In genomic region chr4:105551968-105552746, GRCh38 we compare ENCODE assay signal across 1 cellular context.
TF ChIP-seq lines count a peak whose summit lies in the region.

Gene ARHGEF38, plus strand, starts transcription at chr4:105552620. Its CDS starts 146 bp downstream, at chr4:105552766.

TF ChIP-seq in GM23338, 12 proteins besides CTCF, POLR2A, EP300 and RAD21 (continued from another document):
- TF ChIP-seq JUNB (IDR thresholded peaks at IDR 0.05; ENCODE audit: unreplicated experiment) (no peak), CREB1 (CRISPR knock-in tag; IDR thresholded peaks at IDR 0.05; ENCODE audit: low read depth) (no peak), ZNF331 (CRISPR knock-in tag; IDR thresholded peaks at IDR 0.05; ENCODE audit: low read depth) (no peak), NANOG (IDR thresholded peaks at IDR 0.05; ENCODE audit: borderline replicate concordance) (no peak)
